In genomic region chr2:236309669-236310029, GRCh38 we compare ENCODE assay signal across 9 cellular contexts. TPM values are rescaled to one million over a fixed set of nuclear protein-coding genes. Genes with fewer than 3 reads are reported as not detected.
DNase-seq lines count a peak whose midpoint lies in the region; ATAC-seq, FAIRE-seq and TF ChIP-seq lines count a peak whose summit lies in the region.
"Had no signal": no experiment of that assay in that cellular context is flagged by ENCODE, and none has a peak within 500 bp of the region (broad histone marks: within the 10 kb centered on the region; RNA-seq: fewer than 3 reads in every experiment).

No MANE protein-coding gene starts in this region.

- H2AFZ ChIP-seq in K562 (ENCODE audit: low read depth, low read length), result no peak overlapping the region

- no peak overlapping the region for H3K27ac Mint-ChIP-seq in mesothelial cell of epicardium
- no peak overlapping the region for H3K27ac Mint-ChIP-seq in effector memory CD8-positive, alpha-beta T cell

- H4K20me1 ChIP-seq in K562 (replicated peaks; ENCODE audit: control insufficient read depth, insufficient read depth, low read length), result no peaks in the 10 kb centered on the region

- no peak for TF ChIP-seq POLR2A in K562 (conservative IDR thresholded peaks at IDR 0.05)

- H3K9me1 ChIP-seq in K562 (ENCODE audit: control insufficient read depth, insufficient read depth, low read length), result no peaks in the 10 kb centered on the region

- H3K27me3 ChIP-seq in K562 (ENCODE audit: control insufficient read depth in 2 of 2, insufficient read depth in 2 of 2, low read length in 2 of 2), result peaks cover 0 to 9% of the 10 kb centered on the region in 2 experiments; a peak in 2 of 5 replicates

- H3K79me2 ChIP-seq in K562 (ENCODE audit: control insufficient read depth, insufficient read depth, low read length), result no peaks in the 10 kb centered on the region

- DNase-seq in Daoy (ENCODE audit: low read depth) (peak; percentile 29), HTR-8/SVneo (ENCODE audit: insufficient read length, low spot score) (peak; percentile 57), K562 (ENCODE audit: extremely low read depth in 1 of 4, low spot score in 3 of 4) (peak; percentile 34 to 49 (median 46)), mesothelial cell of epicardium (ENCODE audit: low spot score in 2 of 2, unreplicated experiment in 2 of 2) (no peak), SW 1271 (lab: John Stamatoyannopoulos, UW) (no peak), sciatic nerve (ENCODE audit: low spot score) (no peak)
- no peak for DNase-seq in effector memory CD8-positive, alpha-beta T cell

- no peak overlapping the region for H3K4me3 ChIP-seq in K562

- 4% methylated on average over 4 of the region's 9 CpGs for WGBS in K562 (ENCODE audit: insufficient coverage, low coverage, missing lambda C conversion rate)

- no peaks in the 10 kb centered on the region for H3K4me1 ChIP-seq in K562 (replicated peaks in 1 of 2; ENCODE audit: control insufficient read depth in 2 of 2, insufficient read depth in 2 of 2, low read length in 2 of 2)

- H3K36me3 Mint-ChIP-seq in mesothelial cell of epicardium, result peaks cover 13% of the 10 kb centered on the region
- H3K36me3 Mint-ChIP-seq in effector memory CD8-positive, alpha-beta T cell (ENCODE audit: insufficient read depth), result no peaks in the 10 kb centered on the region

- intact Hi-C loops in K562 (cut with micrococcal nuclease) (no loop called here), sciatic nerve (cut with DNase I) (no loop called here)

- no peak overlapping the region; a peak in 1 of 4 replicates for H3K9ac ChIP-seq in K562 (ENCODE audit: insufficient read depth in 1 of 2, low read depth in 2 of 2, low read length in 2 of 2)

- CTCF ChIA-PET in K562 (lab: Yijun Ruan, JAX; ENCODE audit: low intra/inter-chr PET ratio), result interaction anchor here (0.6 kb wide), 1 partner anchor 524 kb away, joined by 3 read pairs; no protein-coding TSS in a partner anchor

- H3K9me3 Mint-ChIP-seq in mesothelial cell of epicardium, result peaks cover 18% of the 10 kb centered on the region
- H3K9me3 Mint-ChIP-seq in effector memory CD8-positive, alpha-beta T cell, result no peaks in the 10 kb centered on the region

- ATAC-seq in K562 (peak; percentile 67; the same call in 2 of the 3 replicates), HG02885 (IDR thresholded peaks at IDR 0.05; ENCODE audit: poor library complexity, unreplicated experiment) (no peak), sciatic nerve (no peak)
- no peak for ATAC-seq in effector memory CD8-positive, alpha-beta T cell (replicated peaks)

- H3K4me2 ChIP-seq in K562 (ENCODE audit: insufficient read depth, low read length), result no peak overlapping the region

- TF ChIP-seq RAD21 in K562 (CRISPR knock-in tag; conservative IDR thresholded peaks at IDR 0.05 in 1 of 2, IDR thresholded peaks at IDR 0.05 in 1 of 2), result peak in 1 of 2 experiments; percentile 46; a peak in 2 of 4 replicates

- H3K4me3 Mint-ChIP-seq in mesothelial cell of epicardium, result no peak overlapping the region
- no peak overlapping the region for H3K4me3 Mint-ChIP-seq in effector memory CD8-positive, alpha-beta T cell

- H3K9me3 ChIP-seq in K562 (replicated peaks; ENCODE audit: control insufficient read depth, insufficient read depth, low read depth, low read length), result no peaks in the 10 kb centered on the region

- TF ChIP-seq CTCF in K562 (IDR thresholded peaks at IDR 0.05 in 2 of 3, conservative IDR thresholded peaks at IDR 0.05 in 1 of 3; ENCODE audit: insufficient read depth in 2 of 3, low read depth in 1 of 3, low read length in 3 of 3) (peak; percentile 45 to 67 (median 53)), mesothelial cell of epicardium (IDR thresholded peaks at IDR 0.05; ENCODE audit: unreplicated experiment) (peak; percentile 29)

- H3K27ac ChIP-seq in K562 (ENCODE audit: extremely low read depth, low read depth, low read length), result no peak overlapping the region

- no peaks in the 10 kb centered on the region for H3K36me3 ChIP-seq in K562 (ENCODE audit: control insufficient read depth, insufficient read depth, low read length)

- in situ Hi-C loops in K562 (cut with MboI), result no loop called here

- no TSS peak for BruUV-seq in K562 (replicated peaks; lab: Mats Ljungman, UMichigan)

- H3K4me1 Mint-ChIP-seq in mesothelial cell of epicardium, result no peaks in the 10 kb centered on the region
- no peaks in the 10 kb centered on the region for H3K4me1 Mint-ChIP-seq in effector memory CD8-positive, alpha-beta T cell (ENCODE audit: low read depth in 2 of 2)

- TF ChIP-seq EP300 in K562 (IDR thresholded peaks at IDR 0.05; ENCODE audit: low read length), result no peak

- H3K27me3 Mint-ChIP-seq in mesothelial cell of epicardium (ENCODE audit: low read depth), result no peaks in the 10 kb centered on the region
- peaks cover 43 to 73% of the 10 kb centered on the region in 2 donors for H3K27me3 Mint-ChIP-seq in effector memory CD8-positive, alpha-beta T cell

- no peak for FAIRE-seq in HTR-8/SVneo (lab: Jason Lieb, UNC)
- no peak for FAIRE-seq in K562 (lab: Jason Lieb, UNC)

- POLR2A ChIA-PET in K562 (lab: Yijun Ruan, JAX), result interaction anchor here (0.7 kb wide), 1 partner anchor 358 kb away, joined by 3 read pairs; no protein-coding TSS in a partner anchor

TF ChIP-seq in K562, 482 proteins besides CTCF, POLR2A, EP300 and RAD21:
- TF ChIP-seq DPF2 (IDR thresholded peaks at IDR 0.05) (no peak), YY1 (IDR thresholded peaks at IDR 0.05; ENCODE audit: borderline replicate concordance in 1 of 3, control insufficient read depth in 1 of 3, extremely low read depth in 1 of 3, insufficient read depth in 3 of 3, insufficient read length in 1 of 3, insufficient replicate concordance in 2 of 3, low read depth in 1 of 3, low read length in 2 of 3) (no peak), NFIC (IDR thresholded peaks at IDR 0.05) (no peak), SMC3 (conservative IDR thresholded peaks at IDR 0.05; ENCODE audit: insufficient read depth, low read depth, low read length) (0 out of 2 replicates have a peak, but pooled peaks have one; percentile 9), ELK3 (CRISPR knock-in tag; IDR thresholded peaks at IDR 0.05) (no peak), ETV5 (CRISPR knock-in tag; IDR thresholded peaks at IDR 0.05; ENCODE audit: low read depth) (no peak)

RNA-seq across cellular contexts. Expression of gene ASB18, which starts 45.4 kb away (rescaled TPM):
- total RNA-seq in Daoy (2014; rRNA removed; shearing (Covaris generic)), result not detected in 2 replicates
- total RNA-seq in K562 (2011; cell fraction: chromatin; rRNA removed; ENCODE audit: low replicate concordance), result not detected in 2 replicates
- not detected in 2 replicates for total RNA-seq in K562 (2011; cell fraction: nucleolus; rRNA removed)
- not detected in 2 replicates for total RNA-seq in K562 (2011; cell fraction: nucleoplasm; rRNA removed)
- total RNA-seq in K562 (2014; rRNA removed) (not detected in 2 replicates), K562 (2014; rRNA removed; fragmentation: Illumina TruSeq; extraction: Trizol) (not detected in 2 replicates), K562 (2015; rRNA removed; fragmentation: Illumina TruSeq; extraction: Trizol) (not detected in 2 replicates), K562 (2021) (not detected in 2 replicates), mesothelial cell of epicardium (not detected in 3 replicates), sciatic nerve (not detected)
- polyA plus RNA-seq in K562 (2011; rRNA removed) (not detected in 2 replicates), K562 (2014; fragmentation: Illumina TruSeq; extraction: Trizol) (not detected in 2 replicates), K562 (2014; fragmentation: Nextera tagmentation; extraction: Ambion mirVana) (not detected), K562 (2014; rRNA removed) (not detected in 2 replicates)
- polyA plus RNA-seq in K562 (2011; cell fraction: cytosol; rRNA removed), result not detected in 2 replicates
- not detected in 2 replicates for polyA plus RNA-seq in K562 (2011; cell fraction: nucleus; rRNA removed)
- polyA plus RNA-seq in K562 (2012), result not detected in 2 replicates
- not detected in 2 replicates for polyA minus RNA-seq in K562 (2011; rRNA and poly(A)+ RNA removed)
- not detected in 2 replicates for polyA minus RNA-seq in K562 (2011; cell fraction: cytosol; rRNA and poly(A)+ RNA removed)
- not detected in 2 replicates for polyA minus RNA-seq in K562 (2011; cell fraction: nucleus; rRNA and poly(A)+ RNA removed)
- total RNA-seq: HT1080 had no signal

Comparison
In these comparisons a context has a peak if more than half of its experiments do, and no peak if none do; other contexts are left out.
1. DNase-seq: peak in Daoy (single experiment), HTR-8/SVneo (single experiment) and K562 (4 of 4); none in mesothelial cell of epicardium (0 of 2), SW 1271 (0 of 2), effector memory CD8-positive, alpha-beta T cell (0 of 3) and sciatic nerve (single experiment).